18 cellular contexts compared by ENCODE assay signal in the genomic region with DNA sequence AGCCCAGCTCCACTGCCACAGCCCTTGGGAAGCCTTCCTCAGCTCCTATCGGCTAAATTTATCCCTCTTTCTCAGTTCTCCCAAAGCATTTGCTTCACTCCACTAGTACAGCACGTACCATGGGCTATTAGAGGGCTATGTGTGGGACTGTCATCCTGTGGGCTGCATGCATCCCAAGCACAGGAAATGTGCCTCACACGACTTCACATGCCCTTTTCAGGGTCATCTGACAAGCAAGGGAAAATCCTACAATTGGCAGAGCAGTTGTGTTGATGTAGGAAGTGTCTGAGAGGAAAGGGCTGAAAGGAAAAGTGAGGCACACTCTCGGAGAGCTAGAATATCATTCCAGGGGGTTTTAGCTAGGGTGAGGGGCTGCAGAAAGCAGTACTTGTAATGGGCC. TPM values are rescaled to one million over a fixed set of nuclear protein-coding genes. Genes with fewer than 3 reads are reported as not detected.
A peak's percentile ranks its signal among the peaks of the same experiment; 100 is the strongest.
DNase-seq lines count a peak whose midpoint lies in the region; ATAC-seq and TF ChIP-seq lines count a peak whose summit lies in the region.
"Had no signal": no experiment of that assay in that cellular context is flagged by ENCODE, and none has a peak within 500 bp of the region (broad histone marks: within the 10 kb centered on the region; RNA-seq: fewer than 3 reads in every experiment).

No MANE protein-coding gene starts in this region.

- no peaks in the 10 kb centered on the region for H3K36me3 Mint-ChIP-seq in immature natural killer cell
- H3K36me3 Mint-ChIP-seq: activated CD8-positive, alpha-beta memory T cell treated with anti-CD3 and anti-CD28 coated beads, Interleukin-2, amount 10 ng/mL, durations not matched to agents 7 days and 5 days had no signal

- H3K9ac ChIP-seq in Loucy (ENCODE audit: low read depth, low read length, poor library complexity, severe bottlenecking): peak overlapping the region; percentile 50

- no peaks in the 10 kb centered on the region for H4K20me1 ChIP-seq in Loucy (ENCODE audit: insufficient read depth, low read length, poor library complexity, severe bottlenecking)

- peaks cover 5% of the 10 kb centered on the region; the same call in 1 of the 2 replicates for H3F3A ChIP-seq in Loucy (ENCODE audit: low read depth)

- H3K9me3 Mint-ChIP-seq in immature natural killer cell: no peaks in the 10 kb centered on the region

- H3K9me3 ChIP-seq in Loucy (ENCODE audit: insufficient read depth, low read depth, low read length) (no peaks in the 10 kb centered on the region), gastrocnemius medialis (no peaks in the 10 kb centered on the region)
- H3K9me3 ChIP-seq: prostate gland had no signal

- H3K4me1 ChIP-seq in Loucy (ENCODE audit: insufficient read depth, low read length, poor library complexity, severe bottlenecking) (peaks cover 83% of the 10 kb centered on the region), gastrocnemius medialis (peaks cover 64 to 68% of the 10 kb centered on the region in 2 donors)
- H3K4me1 ChIP-seq: prostate gland had no signal

- no peak for TF ChIP-seq CTCF in Loucy (conservative IDR thresholded peaks at IDR 0.05; ENCODE audit: low read length)
- no peak for TF ChIP-seq CTCF in gastrocnemius medialis (IDR thresholded peaks at IDR 0.05 in 4 of 5, conservative IDR thresholded peaks at IDR 0.05 in 1 of 5)
- no peak for TF ChIP-seq CTCF in lower leg skin (IDR thresholded peaks at IDR 0.05)

- H3K36me3 ChIP-seq in Loucy (ENCODE audit: insufficient read depth, low read length) (no peaks in the 10 kb centered on the region), gastrocnemius medialis (no peaks in the 10 kb centered on the region)
- H3K36me3 ChIP-seq: prostate gland had no signal

- peak; percentile 82 for DNase-seq in dermis blood vessel endothelial cell
- peak; percentile 53 for DNase-seq in islet precursor cell
- peak; percentile 72 to 81 for DNase-seq in gastrocnemius medialis
- no peak for DNase-seq in immature natural killer cell
- no peak for DNase-seq in lower leg skin (ENCODE audit: low spot score in 2 of 2)
- DNase-seq: activated CD8-positive, alpha-beta memory T cell treated with anti-CD3 and anti-CD28 coated beads, Interleukin-2, amount 10 ng/mL, durations not matched to agents 7 days and 5 days; activated naive CD4-positive, alpha-beta T cell; anterior cingulate cortex; COR-L47; Kasumi-1; SHP77; T-helper 2 cell had no signal

- H3K79me2 ChIP-seq in Loucy (ENCODE audit: insufficient read depth, low read length): no peaks in the 10 kb centered on the region
- H3K79me2 ChIP-seq: hepatocyte had no signal

- no peaks in the 10 kb centered on the region for H3K9me2 ChIP-seq in Loucy (replicated peaks; ENCODE audit: low read depth, low read length)

- TF ChIP-seq POLR2A in gastrocnemius medialis (IDR thresholded peaks at IDR 0.05) (peak; percentile 37 to 62), lower leg skin (IDR thresholded peaks at IDR 0.05) (no peak)

- WGBS in lower leg skin, 2 donors: 67 to 71% methylated on average over 4 of the region's 4 CpGs

- peaks cover 0 to 5% (median 4%) of the 10 kb centered on the region in 3 donors for H3K27me3 Mint-ChIP-seq in immature natural killer cell (ENCODE audit: low read depth in 3 of 3)
- H3K27me3 Mint-ChIP-seq: activated CD8-positive, alpha-beta memory T cell treated with anti-CD3 and anti-CD28 coated beads, Interleukin-2, amount 10 ng/mL, durations not matched to agents 7 days and 5 days had no signal

- peaks cover 30 to 39% of the 10 kb centered on the region in 2 donors for H3K4me1 Mint-ChIP-seq in immature natural killer cell

- peak overlapping the region; percentile 75 to 99 (median 96) for H3K27ac ChIP-seq in gastrocnemius medialis
- H3K27ac ChIP-seq: hepatocyte, prostate gland had no signal

- H3K27me3 ChIP-seq in Loucy (ENCODE audit: insufficient read depth, low read length, poor library complexity, severe bottlenecking) (no peaks in the 10 kb centered on the region), gastrocnemius medialis (no peaks in the 10 kb centered on the region)
- H3K27me3 ChIP-seq: hepatocyte had no signal

- in situ Hi-C loops in gastrocnemius medialis (cut with MboI; ENCODE audit: low sequenced_read_pairs in 4 of 4): no loop called here

- no peak overlapping the region for H3K27ac Mint-ChIP-seq in immature natural killer cell
- H3K27ac Mint-ChIP-seq: activated CD8-positive, alpha-beta memory T cell treated with anti-CD3 and anti-CD28 coated beads, Interleukin-2, amount 10 ng/mL, durations not matched to agents 7 days and 5 days had no signal

- H2AFZ ChIP-seq in Loucy (ENCODE audit: low read length): no peak overlapping the region
- H2AFZ ChIP-seq: hepatocyte had no signal

- ATAC-seq in gastrocnemius medialis: peak; percentile 63 to 79
- no peak for ATAC-seq in HG02763 (IDR thresholded peaks at IDR 0.05; ENCODE audit: unreplicated experiment)
- ATAC-seq in HG03280 (IDR thresholded peaks at IDR 0.05; ENCODE audit: unreplicated experiment): no peak
- ATAC-seq: activated CD8-positive, alpha-beta memory T cell treated with anti-CD3 and anti-CD28 coated beads, Interleukin-2, amount 10 ng/mL, durations not matched to agents 7 days and 5 days had no signal

- peak overlapping the region; percentile 8 for H3K4me2 ChIP-seq in Loucy (ENCODE audit: low read depth, low read length, poor library complexity, severe bottlenecking)
- H3K4me2 ChIP-seq: hepatocyte had no signal

- intact Hi-C loops in gastrocnemius medialis (cut with DNase I; ENCODE audit: low total_unique reads) (no loop called here), lower leg skin (cut with DNase I; ENCODE audit: low total_unique reads) (no loop called here)

- no peak overlapping the region for H3K4me3 Mint-ChIP-seq in immature natural killer cell
- H3K4me3 Mint-ChIP-seq: activated CD8-positive, alpha-beta memory T cell treated with anti-CD3 and anti-CD28 coated beads, Interleukin-2, amount 10 ng/mL, durations not matched to agents 7 days and 5 days had no signal

- no peak overlapping the region for H3K4me3 ChIP-seq in Loucy (ENCODE audit: low read length, poor library complexity, severe bottlenecking)
- H3K4me3 ChIP-seq in gastrocnemius medialis: no peak overlapping the region
- H3K4me3 ChIP-seq in lower leg skin (ENCODE audit: low read depth, poor library complexity, severe bottlenecking): no peak overlapping the region
- H3K4me3 ChIP-seq: hepatocyte, prostate gland had no signal

RNA-seq across cellular contexts. Expression of a gene that starts 47.6 kb away (rescaled TPM):
- 1.2 and 4.8 TPM in 2 replicates for total RNA-seq in dermis blood vessel endothelial cell
- total RNA-seq in gastrocnemius medialis: 100 to 1,000 TPM in 1 of 4 donors, 10 to 100 TPM in 3; 12.0 to 106 (median 78.5) TPM
- polyA plus RNA-seq in immature natural killer cell: 10 to 100 TPM; 18.2 to 42.3 (median 25.7) TPM
- total RNA-seq in lower leg skin: 10 to 100 TPM in 2 of 4 donors, 1 to 10 TPM in 2; 4.5 to 30.8 (median 11.5) TPM
- total RNA-seq: kidney epithelial cell had no signal

Comparison
In these comparisons a context has a peak if more than half of its experiments do, and no peak if none do; other contexts are left out.
1. DNase-seq: peak in dermis blood vessel endothelial cell (single experiment), islet precursor cell (single experiment) and gastrocnemius medialis (2 of 2); none in immature natural killer cell (0 of 3) and lower leg skin (0 of 2).
2. ATAC-seq: peak in gastrocnemius medialis (2 of 2); none in HG02763 (single experiment) and HG03280 (single experiment).
3. POLR2A ChIP-seq: peak in gastrocnemius medialis (2 of 2); none in lower leg skin (0 of 2).